Comparison of ENCODE assay signal across 12 cellular contexts in the genomic region with DNA sequence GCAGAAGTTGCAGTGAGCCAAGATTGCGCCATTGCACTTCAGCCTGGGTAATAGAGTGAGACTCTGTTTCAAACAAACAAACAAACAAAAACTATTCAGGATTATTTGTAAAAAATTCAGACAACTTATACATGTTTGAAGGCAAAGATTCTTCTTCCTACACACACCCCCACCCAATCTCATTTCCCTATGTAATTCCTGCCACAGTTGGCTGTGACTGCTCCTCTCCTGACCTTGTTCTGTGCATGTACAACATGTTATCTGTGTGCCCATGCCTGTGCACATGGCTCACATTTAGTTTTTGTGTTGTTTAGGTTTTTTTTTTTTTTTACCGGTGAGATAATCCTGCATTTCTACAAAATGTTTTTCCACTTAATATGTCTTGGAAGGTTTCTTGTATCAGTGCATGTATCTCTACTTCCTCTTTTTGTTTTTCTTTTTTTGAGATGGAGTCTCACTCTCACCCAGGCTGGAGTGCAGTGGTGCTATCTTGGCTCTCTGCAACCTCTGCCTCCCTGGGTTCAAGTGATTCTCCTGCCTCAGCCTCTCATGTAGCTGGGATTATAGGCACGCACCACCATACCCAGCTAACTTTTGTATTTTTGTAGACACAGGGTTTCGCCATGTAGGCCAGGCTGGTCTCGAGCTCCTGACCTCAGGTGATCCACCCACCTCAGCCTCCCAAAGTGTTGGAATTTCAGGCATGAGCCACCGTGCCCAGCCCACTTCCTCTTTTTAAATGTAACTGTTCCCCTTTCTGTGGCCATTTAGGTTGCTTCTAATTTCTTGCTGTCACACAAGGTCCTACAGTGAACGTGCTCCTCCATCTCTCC. TPM values are rescaled to one million over a fixed set of nuclear protein-coding genes. Genes with fewer than 3 reads are reported as not detected.
DNase-seq lines count a peak whose midpoint lies in the region; ATAC-seq and TF ChIP-seq lines count a peak whose summit lies in the region.
"Had no signal": no experiment of that assay in that cellular context is flagged by ENCODE, and none has a peak within 500 bp of the region (broad histone marks: within the 10 kb centered on the region; RNA-seq: fewer than 3 reads in every experiment).

No MANE protein-coding gene starts in this region.

- peaks cover 4% of the 10 kb centered on the region for H3K4me1 Mint-ChIP-seq in T-helper 17 cell

- H4K8ac ChIP-seq in mesendoderm (ENCODE audit: low read depth, low read length): no peak overlapping the region

- H3K36me3 Mint-ChIP-seq in T-helper 17 cell (ENCODE audit: low read depth): no peaks in the 10 kb centered on the region

- no peak overlapping the region for H3K27ac ChIP-seq in mesendoderm (ENCODE audit: low read depth, low read length)

- H4K5ac ChIP-seq in mesendoderm (ENCODE audit: low read length): no peak overlapping the region

- no peak overlapping the region for H2BK15ac ChIP-seq in mesendoderm (replicated peaks; ENCODE audit: low read depth)

- H2BK120ac ChIP-seq in mesendoderm (ENCODE audit: low read depth, low read length): no peak overlapping the region

- peak overlapping the region; percentile 49 for H3K56ac ChIP-seq in mesendoderm (ENCODE audit: low read length)

- no peaks in the 10 kb centered on the region for H3K27me3 ChIP-seq in GM06990 (replicated peaks; ENCODE audit: control insufficient read depth, insufficient read depth, low read length)
- H3K27me3 ChIP-seq in mesendoderm (ENCODE audit: insufficient read depth, low read length, poor library complexity): no peaks in the 10 kb centered on the region

- DNase-seq in GM06990 (ENCODE audit: extremely low read depth, insufficient read length): peak; percentile 41
- peak; percentile 22 for DNase-seq in M059J (ENCODE audit: low read depth)
- no peak for DNase-seq in T-helper 17 cell
- peak; percentile 58 for DNase-seq in mesendoderm
- DNase-seq in ACHN: no peak
- no peak for DNase-seq in NCI-H128 (lab: John Stamatoyannopoulos, UW; ENCODE audit: unreplicated experiment)
- no peak for DNase-seq in NCI-H345 (lab: John Stamatoyannopoulos, UW)
- DNase-seq: activated CD8-positive, alpha-beta memory T cell treated with anti-CD3 and anti-CD28 coated beads, Interleukin-2, amount 50 U/mL, for 4 hours; amniotic stem cell; NCI-H1048; NCI-H526 treated with DMSO at 0.1 percent for 48 hours had no signal

- no CpG with 5 or more reads among the region's 7 CpGs for WGBS in mesendoderm (ENCODE audit: extremely low coverage, insufficient coverage, low lambda C conversion rate)

- no peaks in the 10 kb centered on the region for H3K79me2 ChIP-seq in mesendoderm (ENCODE audit: control insufficient read depth, insufficient read depth, low read length)

- H2BK5ac ChIP-seq in mesendoderm (ENCODE audit: low read length): peak overlapping the region; percentile 18

- no peak for ATAC-seq in T-helper 17 cell
- ATAC-seq in activated CD4-positive, CD25-positive, alpha-beta regulatory T cell treated with anti-CD3 and anti-CD28 coated beads, Interleukin-2, amount 50 U/mL, for 24 hours: no peak

- in situ Hi-C loops in ACHN (cut with HindIII; ENCODE audit: low pct_ligation_motif_present, low pct_unique_long_range_greater_than_20kb, low sequenced_read_pairs): no loop called here

- H3K23ac ChIP-seq in mesendoderm (ENCODE audit: low read length): no peak overlapping the region

- no peak overlapping the region for H3K4me2 ChIP-seq in mesendoderm (ENCODE audit: low read length)

- peak overlapping the region; percentile 53 for H3K4me3 Mint-ChIP-seq in T-helper 17 cell

- no peaks in the 10 kb centered on the region for H3K79me1 ChIP-seq in mesendoderm (ENCODE audit: low read length)

- H3K4ac ChIP-seq in mesendoderm (ENCODE audit: low read depth, low read length): no peak overlapping the region

- no peak overlapping the region for H3K27ac Mint-ChIP-seq in T-helper 17 cell

- peaks cover 4% of the 10 kb centered on the region for H3K27me3 Mint-ChIP-seq in T-helper 17 cell

- H2AK5ac ChIP-seq in mesendoderm (ENCODE audit: low read length): no peak overlapping the region

- no peaks in the 10 kb centered on the region for H3K36me3 ChIP-seq in GM06990 (ENCODE audit: control insufficient read depth, insufficient read depth, low read length)
- H3K36me3 ChIP-seq in mesendoderm (ENCODE audit: control insufficient read depth, insufficient read depth, low read length): no peaks in the 10 kb centered on the region

- H3K4me3 ChIP-seq in GM06990 (replicated peaks; ENCODE audit: low read depth, low read length) (no peak overlapping the region), mesendoderm (ENCODE audit: low read length) (no peak overlapping the region)

- TF ChIP-seq CTCF in GM06990 (IDR thresholded peaks at IDR 0.05; ENCODE audit: insufficient read depth, low read length, poor library complexity, severe bottlenecking): no peak

- H3K4me1 ChIP-seq in mesendoderm (ENCODE audit: control insufficient read depth, low read depth, low read length): peaks cover 6% of the 10 kb centered on the region

- no peak overlapping the region for H3K18ac ChIP-seq in mesendoderm (ENCODE audit: low read length)

- no peaks in the 10 kb centered on the region for H3K9me3 ChIP-seq in T-helper 17 cell (ENCODE audit: control insufficient read depth, low read length, poor library complexity, severe bottlenecking)

- peak overlapping the region; percentile 5 for H3K9ac ChIP-seq in mesendoderm (ENCODE audit: low read length)

RNA-seq across cellular contexts. Expression of a gene that starts 8.7 kb away (rescaled TPM):
- 1.1 and 1.2 TPM in 2 replicates for total RNA-seq in M059J (2014; rRNA removed; shearing (Covaris generic))
- total RNA-seq in T-helper 17 cell: 1 to 10 TPM in 1 of 2 donors, under 1 TPM in 1; 0.97 to 1.1 TPM
- polyA plus RNA-seq in mesendoderm (2013, experiment 1 of 2): 2.6 TPM
- 3.0 TPM for polyA plus RNA-seq in mesendoderm (2013, experiment 2 of 2)

RNA-seq across cellular contexts. Expression of a gene that starts 38.5 kb away (rescaled TPM):
- 65.7 and 73.8 TPM in 2 replicates for total RNA-seq in M059J (2014; rRNA removed; shearing (Covaris generic))
- 10 to 100 TPM; 40.5 to 51.3 TPM for total RNA-seq in T-helper 17 cell
- polyA plus RNA-seq in mesendoderm (2013, experiment 1 of 2): 34.3 TPM
- 32.3 TPM for polyA plus RNA-seq in mesendoderm (2013, experiment 2 of 2)

Comparison
In these comparisons a context has a peak if more than half of its experiments do, and no peak if none do; other contexts are left out.
1. DNase-seq: peak in GM06990 (single experiment), M059J (single experiment) and mesendoderm (single experiment); none in T-helper 17 cell (0 of 3), ACHN (single experiment), NCI-H128 (single experiment) and NCI-H345 (single experiment).